8 cellular contexts compared by ENCODE assay signal in genomic region chr17:81551458-81552243, GRCh38. TPM values are rescaled to one million over a fixed set of nuclear protein-coding genes. Genes with fewer than 3 reads are reported as not detected.
DNase-seq lines count a peak whose midpoint lies in the region; ATAC-seq, FAIRE-seq and TF ChIP-seq lines count a peak whose summit lies in the region.

No MANE protein-coding gene starts in this region.

- H3K4me3 ChIP-seq in A673 (ENCODE audit: low read depth, low read length, poor library complexity, severe bottlenecking) (peak overlapping the region; percentile 85), brain microvascular endothelial cell (ENCODE audit: low read depth, low read length) (peak overlapping the region; percentile 88), suprapubic skin (peak overlapping the region; percentile 99)

- no peak for DNase-seq in A673 (ENCODE audit: low spot score)
- peak; percentile 30 for DNase-seq in M059J (ENCODE audit: low read depth)
- no peak for DNase-seq in brain microvascular endothelial cell
- DNase-seq in kidney tubule cell (ENCODE audit: low spot score): peak; percentile 43
- no peak for DNase-seq in suprapubic skin (ENCODE audit: low spot score in 2 of 2)
- no peak for DNase-seq in pons (ENCODE audit: low spot score)
- DNase-seq in urothelium cell line (ENCODE audit: low spot score): no peak

- in situ Hi-C loops in brain microvascular endothelial cell (cut with HindIII; ENCODE audit: low pct_ligation_motif_present, low sequenced_read_pairs): no loop called here

- no peak for TF ChIP-seq POLR2A in suprapubic skin (IDR thresholded peaks at IDR 0.05)

- H3K27me3 ChIP-seq in A673 (replicated peaks; ENCODE audit: insufficient read depth, low read depth, low read length, poor library complexity) (no peaks in the 10 kb centered on the region), brain microvascular endothelial cell (replicated peaks) (no peaks in the 10 kb centered on the region), suprapubic skin (no peaks in the 10 kb centered on the region)

- TF ChIP-seq CTCF in A673 (conservative IDR thresholded peaks at IDR 0.05; ENCODE audit: low read depth, low read length) (no peak), brain microvascular endothelial cell (IDR thresholded peaks at IDR 0.05; ENCODE audit: low read depth, low read length, missing control alignments) (peak; percentile 5), suprapubic skin (IDR thresholded peaks at IDR 0.05) (no peak)

- peak; percentile 8 for ATAC-seq in GM18909 (IDR thresholded peaks at IDR 0.05; ENCODE audit: poor library complexity, unreplicated experiment)

- intact Hi-C loops in A673 (cut with micrococcal nuclease; ENCODE audit: unreplicated experiment): loop anchor here (5.0 kb wide), 1 partner anchor 34 kb away; no protein-coding TSS in a partner anchor

- H3K27ac ChIP-seq in A673 (ENCODE audit: low read depth, low read length, poor library complexity, severe bottlenecking) (peak overlapping the region; percentile 96), brain microvascular endothelial cell (peak overlapping the region; percentile 51), suprapubic skin (peak overlapping the region; percentile 74)

- no peak for FAIRE-seq in urothelium cell line (lab: Jason Lieb, UNC)

- peaks cover 42% of the 10 kb centered on the region for H3K36me3 ChIP-seq in A673 (ENCODE audit: insufficient read depth, low read length, poor library complexity, severe bottlenecking)
- peaks cover 29% of the 10 kb centered on the region for H3K36me3 ChIP-seq in brain microvascular endothelial cell (replicated peaks)
- H3K36me3 ChIP-seq in suprapubic skin: peaks cover 36% of the 10 kb centered on the region

- no peak for TF ChIP-seq EP300 in suprapubic skin (IDR thresholded peaks at IDR 0.05)

- BruUV-seq in A673 (replicated peaks; lab: Mats Ljungman, UMichigan): no TSS peak

- CTCF ChIA-PET in A673 (lab: Charles Lee): interaction anchor here (0.8 to 1.1 kb wide), 2 partner anchors 15 to 50 kb away, joined by 3 read pairs; no protein-coding TSS in a partner anchor

- WGBS in suprapubic skin: 0% methylated on average over 4 of the region's 69 CpGs

- peaks cover 10% of the 10 kb centered on the region for H3K4me1 ChIP-seq in A673 (ENCODE audit: insufficient read depth, low read length, poor library complexity, severe bottlenecking)
- H3K4me1 ChIP-seq in suprapubic skin: peaks cover 28% of the 10 kb centered on the region

- POLR2A ChIA-PET in A673 (lab: Charles Lee; ENCODE audit: low non-redundant PET): interaction anchor here (0.6 kb wide), 1 partner anchor 95 kb away, joined by 4 read pairs; no protein-coding TSS in a partner anchor

- H3K9me3 ChIP-seq in A673 (ENCODE audit: low read depth, low read length, poor library complexity, severe bottlenecking) (no peaks in the 10 kb centered on the region), suprapubic skin (no peaks in the 10 kb centered on the region)

RNA-seq across cellular contexts. Expression of gene FAAP100, which starts 0.5 kb away (rescaled TPM):
- 49.4 and 49.5 TPM in 2 replicates for total RNA-seq in A673 (2021)
- total RNA-seq in M059J (2014; rRNA removed; shearing (Covaris generic)): 8.0 and 18.0 TPM in 2 replicates
- total RNA-seq in suprapubic skin: 10 to 100 TPM; 33.0 to 44.2 (median 37.7) TPM

RNA-seq across cellular contexts. Expression of gene FSCN2, which starts 23.5 kb away (rescaled TPM):
- 0.26 and 0.31 TPM in 2 replicates for total RNA-seq in A673 (2021)
- total RNA-seq in M059J (2014; rRNA removed; shearing (Covaris generic)): 0.69 TPM in 1 of 2 replicates, not detected in the other
- 1 to 10 TPM in 3 of 4 donors, under 1 TPM in 1; 0.52 to 4.7 (median 3.3) TPM for total RNA-seq in suprapubic skin

RNA-seq across cellular contexts. Expression of gene ACTG1, which starts 39.1 kb away (rescaled TPM):
- total RNA-seq in A673 (2021) (2,855 and 3,247 TPM in 2 replicates), suprapubic skin (1,000 to 10,000 TPM; 2,659 to 6,485 (median 4,163) TPM)
- 3,948 and 4,109 TPM in 2 replicates for total RNA-seq in M059J (2014; rRNA removed; shearing (Covaris generic))

Comparison
In these comparisons a context has a peak if more than half of its experiments do, and no peak if none do; other contexts are left out.
1. DNase-seq: peak in M059J (single experiment) and kidney tubule cell (single experiment); none in A673 (single experiment), brain microvascular endothelial cell (single experiment), suprapubic skin (0 of 2), pons (single experiment) and urothelium cell line (single experiment).
2. Peak in every context shown above with its lines, with median percentiles within 50 percentile points of each other: H3K27ac ChIP-seq and H3K4me3 ChIP-seq.